1 cellular context compared by ENCODE assay signal in the genomic region with DNA sequence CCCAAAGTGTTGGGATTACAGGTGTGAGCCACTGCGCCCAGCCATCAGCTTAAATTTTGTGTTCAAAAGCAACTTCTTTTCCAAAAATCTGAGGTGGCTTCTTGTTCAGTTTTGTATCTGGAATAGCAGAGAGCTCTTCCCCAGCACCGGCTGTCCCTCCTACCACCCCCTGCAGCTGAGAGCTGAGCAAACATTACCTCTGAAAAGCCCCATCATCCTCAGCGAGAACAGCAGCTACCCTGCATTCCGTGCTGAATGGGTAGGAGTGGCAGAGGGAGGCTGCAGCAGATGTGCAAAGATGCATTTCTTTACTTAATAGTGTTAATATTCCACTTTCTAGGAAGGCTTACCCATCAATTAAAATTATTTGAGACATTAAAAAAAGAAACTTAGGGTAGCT.
TF ChIP-seq lines count a peak whose summit lies in the region.

No MANE protein-coding gene starts in this region.

TF ChIP-seq in WTC11, 78 proteins besides CTCF, POLR2A, EP300 and RAD21 (continued from another document):
- TF ChIP-seq, protein P1, sequence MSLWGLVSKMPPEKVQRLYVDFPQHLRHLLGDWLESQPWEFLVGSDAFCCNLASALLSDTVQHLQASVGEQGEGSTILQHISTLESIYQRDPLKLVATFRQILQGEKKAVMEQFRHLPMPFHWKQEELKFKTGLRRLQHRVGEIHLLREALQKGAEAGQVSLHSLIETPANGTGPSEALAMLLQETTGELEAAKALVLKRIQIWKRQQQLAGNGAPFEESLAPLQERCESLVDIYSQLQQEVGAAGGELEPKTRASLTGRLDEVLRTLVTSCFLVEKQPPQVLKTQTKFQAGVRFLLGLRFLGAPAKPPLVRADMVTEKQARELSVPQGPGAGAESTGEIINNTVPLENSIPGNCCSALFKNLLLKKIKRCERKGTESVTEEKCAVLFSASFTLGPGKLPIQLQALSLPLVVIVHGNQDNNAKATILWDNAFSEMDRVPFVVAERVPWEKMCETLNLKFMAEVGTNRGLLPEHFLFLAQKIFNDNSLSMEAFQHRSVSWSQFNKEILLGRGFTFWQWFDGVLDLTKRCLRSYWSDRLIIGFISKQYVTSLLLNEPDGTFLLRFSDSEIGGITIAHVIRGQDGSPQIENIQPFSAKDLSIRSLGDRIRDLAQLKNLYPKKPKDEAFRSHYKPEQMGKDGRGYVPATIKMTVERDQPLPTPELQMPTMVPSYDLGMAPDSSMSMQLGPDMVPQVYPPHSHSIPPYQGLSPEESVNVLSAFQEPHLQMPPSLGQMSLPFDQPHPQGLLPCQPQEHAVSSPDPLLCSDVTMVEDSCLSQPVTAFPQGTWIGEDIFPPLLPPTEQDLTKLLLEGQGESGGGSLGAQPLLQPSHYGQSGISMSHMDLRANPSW (CRISPR knock-in tag; conservative IDR thresholded peaks at IDR 0.05; ENCODE audit: low read depth): no peak
- TF ChIP-seq FOXK1 (CRISPR knock-in tag; IDR thresholded peaks at IDR 0.05) (no peak), ELF4 (CRISPR knock-in tag; IDR thresholded peaks at IDR 0.05; ENCODE audit: low read depth) (no peak)
- TF ChIP-seq, protein P2, sequence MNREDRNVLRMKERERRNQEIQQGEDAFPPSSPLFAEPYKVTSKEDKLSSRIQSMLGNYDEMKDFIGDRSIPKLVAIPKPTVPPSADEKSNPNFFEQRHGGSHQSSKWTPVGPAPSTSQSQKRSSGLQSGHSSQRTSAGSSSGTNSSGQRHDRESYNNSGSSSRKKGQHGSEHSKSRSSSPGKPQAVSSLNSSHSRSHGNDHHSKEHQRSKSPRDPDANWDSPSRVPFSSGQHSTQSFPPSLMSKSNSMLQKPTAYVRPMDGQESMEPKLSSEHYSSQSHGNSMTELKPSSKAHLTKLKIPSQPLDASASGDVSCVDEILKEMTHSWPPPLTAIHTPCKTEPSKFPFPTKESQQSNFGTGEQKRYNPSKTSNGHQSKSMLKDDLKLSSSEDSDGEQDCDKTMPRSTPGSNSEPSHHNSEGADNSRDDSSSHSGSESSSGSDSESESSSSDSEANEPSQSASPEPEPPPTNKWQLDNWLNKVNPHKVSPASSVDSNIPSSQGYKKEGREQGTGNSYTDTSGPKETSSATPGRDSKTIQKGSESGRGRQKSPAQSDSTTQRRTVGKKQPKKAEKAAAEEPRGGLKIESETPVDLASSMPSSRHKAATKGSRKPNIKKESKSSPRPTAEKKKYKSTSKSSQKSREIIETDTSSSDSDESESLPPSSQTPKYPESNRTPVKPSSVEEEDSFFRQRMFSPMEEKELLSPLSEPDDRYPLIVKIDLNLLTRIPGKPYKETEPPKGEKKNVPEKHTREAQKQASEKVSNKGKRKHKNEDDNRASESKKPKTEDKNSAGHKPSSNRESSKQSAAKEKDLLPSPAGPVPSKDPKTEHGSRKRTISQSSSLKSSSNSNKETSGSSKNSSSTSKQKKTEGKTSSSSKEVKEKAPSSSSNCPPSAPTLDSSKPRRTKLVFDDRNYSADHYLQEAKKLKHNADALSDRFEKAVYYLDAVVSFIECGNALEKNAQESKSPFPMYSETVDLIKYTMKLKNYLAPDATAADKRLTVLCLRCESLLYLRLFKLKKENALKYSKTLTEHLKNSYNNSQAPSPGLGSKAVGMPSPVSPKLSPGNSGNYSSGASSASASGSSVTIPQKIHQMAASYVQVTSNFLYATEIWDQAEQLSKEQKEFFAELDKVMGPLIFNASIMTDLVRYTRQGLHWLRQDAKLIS (CRISPR knock-in tag; IDR thresholded peaks at IDR 0.05; ENCODE audit: borderline replicate concordance): no peak
